In the genomic region with DNA sequence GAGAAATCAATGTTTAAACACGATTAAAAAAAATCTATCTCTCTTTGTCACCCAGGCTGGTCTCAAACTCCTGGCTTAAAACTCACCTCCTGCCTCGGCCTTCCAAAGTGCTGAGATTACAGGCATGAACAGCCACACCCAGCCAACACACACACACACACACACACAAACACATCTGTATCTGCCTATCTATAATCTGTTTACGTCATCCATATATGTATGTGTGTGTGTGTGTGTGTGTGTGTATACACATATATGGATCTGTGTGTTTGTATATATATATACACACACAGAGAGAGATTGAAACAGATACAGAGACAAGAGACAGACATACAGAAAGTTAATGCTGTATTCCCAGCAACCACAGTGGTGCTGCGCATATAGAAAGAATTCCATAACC, we compare ENCODE assay signal across 34 cellular contexts.
"Had no signal": no experiment of that assay in that cellular context is flagged by ENCODE, and none has a peak within 500 bp of the region (broad histone marks: within the 10 kb centered on the region; RNA-seq: fewer than 3 reads in every experiment).

No MANE protein-coding gene starts in this region.

- ATAC-seq: activated naive CD4-positive, alpha-beta T cell treated with anti-CD3 and anti-CD28 coated beads, Interleukin-2, amount 50 U/mL, for 72 hours; activated naive CD8-positive, alpha-beta T cell treated with anti-CD3 and anti-CD28 coated beads, Interleukin-2, amount 50 U/mL, for 24 hours; activated T-cell treated with anti-CD3 and anti-CD28 coated beads, Interleukin-2, amount 50 U/mL, for 4 hours; activated T-cell treated with anti-CD3 and anti-CD28 coated beads, Interleukin-2, amount 50 U/mL, for 72 hours; activated T-helper 17 cell treated with anti-CD3 and anti-CD28 coated beads, Interleukin-2, amount 50 U/mL, for 72 hours; body of pancreas had no signal

- H3K27me3 ChIP-seq: adrenal gland, ascending aorta, body of pancreas, brain microvascular endothelial cell, breast epithelium, cardiac muscle cell had no signal

- DNase-seq: activated effector memory CD4-positive, alpha-beta T cell treated with anti-CD3 and anti-CD28 coated beads, Interleukin-2, amount 50 U/mL, for 16 hours; activated effector memory CD4-positive, alpha-beta T cell treated with Interleukin-2 at 50 U/mL for 16 hours; activated gamma-delta T cell; activated gamma-delta T cell treated with Interleukin-2 at 50 U/mL for 16 hours; activated naive CD4-positive, alpha-beta T cell; activated naive CD4-positive, alpha-beta T cell treated with anti-CD3 and anti-CD28 coated beads for 36 hours; activated naive CD4-positive, alpha-beta T cell treated with anti-CD3 and anti-CD28 coated beads, Interleukin-2, amount 10 ng/mL, durations not matched to agents 7 days and 5 days; activated naive CD4-positive, alpha-beta T cell treated with anti-CD3 and anti-CD28 coated beads, Interleukin-2, amount 50 U/mL, for 16 hours; activated naive CD4-positive, alpha-beta T cell treated with Interleukin-2 at 50 U/mL for 16 hours; activated naive CD8-positive, alpha-beta T cell treated with anti-CD3 and anti-CD28 coated beads for 36 hours; activated naive CD8-positive, alpha-beta T cell treated with anti-CD3 and anti-CD28 coated beads, Interleukin-2, amount 10 ng/mL, durations not matched to agents 7 days and 5 days; activated naive CD8-positive, alpha-beta T cell treated with anti-CD3 and anti-CD28 coated beads, Interleukin-2, amount 50 U/mL, for 24 hours; activated T-cell treated with anti-CD3 and anti-CD28 coated beads, Interleukin-2, amount 50 U/mL, for 1 hour; activated T-cell treated with anti-CD3 and anti-CD28 coated beads, Interleukin-2, amount 50 U/mL, for 24 hours; activated T-cell treated with anti-CD3 and anti-CD28 coated beads, Interleukin-2, amount 50 U/mL, for 4 hours; activated T-cell treated with anti-CD3 and anti-CD28 coated beads, Interleukin-2, amount 50 U/mL, for 48 hours; activated T-cell treated with anti-CD3 and anti-CD28 coated beads, Interleukin-2, amount 50 U/mL, for 72 hours; adrenal gland; amniotic stem cell; amygdala; anterior cingulate cortex; aorta; body of pancreas; brain microvascular endothelial cell; caudate nucleus; central memory CD4-positive, alpha-beta T cell; cerebellar nuclear complex had no signal

- H3K36me3 ChIP-seq: adrenal gland, ascending aorta, brain microvascular endothelial cell, breast epithelium, cardiac muscle cell had no signal

- H3K4me3 ChIP-seq: adrenal gland, ascending aorta, body of pancreas, breast epithelium, cardiac muscle cell had no signal

- H3K4me1 ChIP-seq: adrenal gland, ascending aorta, body of pancreas, breast epithelium had no signal

- FAIRE-seq: astrocyte, bronchial epithelial cell had no signal

- H3K27ac ChIP-seq: adrenal gland, ascending aorta, body of pancreas, brain microvascular endothelial cell, breast epithelium, cardiac muscle cell had no signal

- H3K9me3 ChIP-seq: adrenal gland, ascending aorta, body of pancreas, breast epithelium had no signal
